In genomic region chr14:70952485-70952884, GRCh38 we compare ENCODE assay signal across 27 cellular contexts. TPM values are rescaled to one million over a fixed set of nuclear protein-coding genes. Genes with fewer than 3 reads are reported as not detected.
DNase-seq lines count a peak whose midpoint lies in the region; ATAC-seq and TF ChIP-seq lines count a peak whose summit lies in the region.
"Had no signal": no experiment of that assay in that cellular context is flagged by ENCODE, and none has a peak within 500 bp of the region (broad histone marks: within the 10 kb centered on the region; RNA-seq: fewer than 3 reads in every experiment).

No MANE protein-coding gene starts in this region.

- no peak overlapping the region for H3K9ac ChIP-seq in SK-N-MC (ENCODE audit: insufficient read length)
- H3K9ac ChIP-seq: BLaER1 treated with 17β-estradiol and CSF1 and Interleukin-3, amounts not matched to agents 10 nM and 100 nM; GM23248 had no signal

- H3K27me3 ChIP-seq in CD4-positive, CD25-positive, alpha-beta regulatory T cell (ENCODE audit: control insufficient read depth, insufficient read depth, low read length), result no peaks in the 10 kb centered on the region
- no peaks in the 10 kb centered on the region for H3K27me3 ChIP-seq in psoas muscle (ENCODE audit: insufficient read depth in 3 of 3, low read length in 2 of 3)
- H3K27me3 ChIP-seq: BLaER1 treated with 17β-estradiol and CSF1 and Interleukin-3, amounts not matched to agents 10 nM and 100 nM; MG63 had no signal

- peaks cover 29% of the 10 kb centered on the region for H3K4me1 ChIP-seq in CD4-positive, CD25-positive, alpha-beta regulatory T cell (ENCODE audit: control insufficient read depth, insufficient read depth, low read length, poor library complexity, severe bottlenecking)
- peaks cover 29% of the 10 kb centered on the region for H3K4me1 ChIP-seq in psoas muscle

- intact Hi-C loops in Right ventricle myocardium superior (cut with DNase I) (loop anchor here (5.0 kb wide), 1 partner anchor 45 kb away; the partner anchor contains the start of gene PCNX1), cardiac septum (cut with DNase I) (no loop called here), psoas muscle (cut with DNase I) (no loop called here)

- ATAC-seq in Right ventricle myocardium superior (ENCODE audit: poor library complexity) (peak; percentile 70), psoas muscle (peak; percentile 85 to 94 (median 92)), HG03342 (IDR thresholded peaks at IDR 0.05; ENCODE audit: unreplicated experiment) (no peak), HG03196 (IDR thresholded peaks at IDR 0.05; ENCODE audit: unreplicated experiment) (no peak)
- ATAC-seq in CD4-positive, CD25-positive, alpha-beta regulatory T cell (ENCODE audit: low read depth in 2 of 2), result no peak
- ATAC-seq: CD8-positive, alpha-beta T cell; GM12878 had no signal

- 72 to 85% (median 75%) methylated on average over 3 of the region's 3 CpGs for WGBS in psoas muscle, 3 donors

- H3K4me3 Mint-ChIP-seq in CD4-positive, CD25-positive, alpha-beta regulatory T cell, result no peak overlapping the region
- H3K4me3 Mint-ChIP-seq: CD8-positive, alpha-beta T cell had no signal

- peaks cover 0 to 6% of the 10 kb centered on the region in 2 experiments for H3K9me3 ChIP-seq in CD4-positive, CD25-positive, alpha-beta regulatory T cell (ENCODE audit: control insufficient read depth in 2 of 2, low read length in 2 of 2)
- H3K9me3 ChIP-seq in SK-N-MC (ENCODE audit: low read depth, low read length) (no peaks in the 10 kb centered on the region; the same call in 1 of the 2 replicates), psoas muscle (peaks cover 8% of the 10 kb centered on the region)
- H3K9me3 ChIP-seq: MG63 had no signal

- H3K4me1 Mint-ChIP-seq in CD4-positive, CD25-positive, alpha-beta regulatory T cell, result peaks cover 32 to 57% (median 34%) of the 10 kb centered on the region in 4 donors

- H3K36me3 Mint-ChIP-seq in CD4-positive, CD25-positive, alpha-beta regulatory T cell, result peaks cover 24% of the 10 kb centered on the region

- H3K4me3 ChIP-seq in CD4-positive, CD25-positive, alpha-beta regulatory T cell (ENCODE audit: low read depth, low read length), result no peak overlapping the region
- no peak overlapping the region for H3K4me3 ChIP-seq in SK-N-MC
- no peak overlapping the region for H3K4me3 ChIP-seq in psoas muscle
- H3K4me3 ChIP-seq: BLaER1 treated with 17β-estradiol and CSF1 and Interleukin-3, amounts not matched to agents 10 nM and 100 nM; GM12878; GM23248; MG63; PC-9 had no signal

- DNase-seq in Right ventricle myocardium superior, result no peak
- DNase-seq in cardiac septum (ENCODE audit: low spot score), result no peak
- no peak for DNase-seq in CD4-positive, CD25-positive, alpha-beta regulatory T cell
- DNase-seq in SK-N-MC (ENCODE audit: low read depth, low spot score), result no peak
- no peak for DNase-seq in psoas muscle
- DNase-seq: AML-193; CD8-positive, alpha-beta T cell; DMS 273 treated with DMSO at 0.1 percent for 48 hours; DMS79; EL; GDM1; GM23248; H7; IMR-90; KG1; MG63; NCI-H2029; NCI-H446 treated with DMSO at 0.1 percent for 48 hours; NCI-H526; NCI-H82; NK-92 treated with Interleukin-12 subunit alpha and Interleukin-12 subunit beta, amount 100 ng/mL, for 24 hours; PC-9; SHP77 had no signal

- H3K27ac ChIP-seq in CD4-positive, CD25-positive, alpha-beta regulatory T cell (ENCODE audit: insufficient read depth, low read length, poor library complexity, severe bottlenecking), result no peak overlapping the region
- 0 out of 2 replicates have a peak overlapping the region, but pooled peaks have one; percentile 4 for H3K27ac ChIP-seq in SK-N-MC
- peak overlapping the region; percentile 48 for H3K27ac ChIP-seq in psoas muscle
- H3K27ac ChIP-seq: BLaER1 treated with 17β-estradiol and CSF1 and Interleukin-3, amounts not matched to agents 10 nM and 100 nM; GM23248; PC-9 had no signal

- peak overlapping the region in 2 of 3 donors; percentile 36 to 69 for H3K27ac Mint-ChIP-seq in CD4-positive, CD25-positive, alpha-beta regulatory T cell
- H3K27ac Mint-ChIP-seq: CD8-positive, alpha-beta T cell had no signal

- peaks cover 0 to 7% (median 5%) of the 10 kb centered on the region in 7 donors for H3K9me3 Mint-ChIP-seq in CD4-positive, CD25-positive, alpha-beta regulatory T cell

- no peak for TF ChIP-seq CTCF in psoas muscle (IDR thresholded peaks at IDR 0.05)

- peaks cover 41% of the 10 kb centered on the region for H3K36me3 ChIP-seq in CD4-positive, CD25-positive, alpha-beta regulatory T cell (ENCODE audit: control insufficient read depth, insufficient read depth, low read length)
- H3K36me3 ChIP-seq in SK-N-MC (ENCODE audit: insufficient read depth, low read length), result peaks cover 29% of the 10 kb centered on the region
- peaks cover 2 to 12% of the 10 kb centered on the region in 2 donors for H3K36me3 ChIP-seq in psoas muscle (ENCODE audit: insufficient read depth in 1 of 2, low read depth in 1 of 2)

- no peaks in the 10 kb centered on the region for H3K27me3 Mint-ChIP-seq in CD4-positive, CD25-positive, alpha-beta regulatory T cell

RNA-seq across cellular contexts. Expression of gene PCNX1, which starts 45.2 kb away (rescaled TPM):
- total RNA-seq in Right ventricle myocardium superior (43.3 TPM), cardiac septum (46.2 TPM), psoas muscle (10 to 100 TPM; 29.1 to 48.1 (median 41.4) TPM)
- total RNA-seq in CD4-positive, CD25-positive, alpha-beta regulatory T cell, result 202 TPM
- 10 to 100 TPM; 16.4 to 25.7 (median 20.3) TPM for polyA plus RNA-seq in CD4-positive, CD25-positive, alpha-beta regulatory T cell
- polyA plus RNA-seq in psoas muscle, result 10 to 100 TPM in 1 of 3 donors, 1 to 10 TPM in 2; 5.2 to 11.7 (median 5.4) TPM

Comparison
In these comparisons a context has a peak if more than half of its experiments do, and no peak if none do; other contexts are left out.
1. ATAC-seq: peak in Right ventricle myocardium superior (single experiment) and psoas muscle (4 of 4); none in CD4-positive, CD25-positive, alpha-beta regulatory T cell (0 of 2), HG03342 (single experiment) and HG03196 (single experiment).